In genomic region chr19:21135433-21135832, GRCh38 we compare ENCODE assay signal across 29 cellular contexts.
"Had no signal": no experiment of that assay in that cellular context is flagged by ENCODE, and none has a peak within 500 bp of the region (broad histone marks: within the 10 kb centered on the region; RNA-seq: fewer than 3 reads in every experiment).

No MANE protein-coding gene starts in this region.

- H3K4me3 Mint-ChIP-seq: immature natural killer cell; natural killer cell; nephron progenitor cell; neural progenitor cell; stimulated activated naive B cell treated with anti-CD40 and anti-IgM and Interleukin-4, amounts not matched to agents 10 μg/mL and 1 μg/mL and 100 μg/mL, for 72 hours had no signal

- H3K4me3 ChIP-seq: left lung, lower lobe of right lung, neural progenitor cell, ovary, right atrium auricular region, skin epidermis, stomach, testis, thyroid gland, transverse colon, upper lobe of right lung had no signal

- H3K4me2 ChIP-seq: neural progenitor cell had no signal

- H2AFZ ChIP-seq: neural progenitor cell had no signal

- H3K36me3 Mint-ChIP-seq: natural killer cell; neural progenitor cell; stimulated activated naive B cell treated with anti-CD40 and anti-IgM and Interleukin-4, amounts not matched to agents 10 μg/mL and 1 μg/mL and 100 μg/mL, for 72 hours had no signal

- H3K9me3 ChIP-seq: lower lobe of right lung, ovary, right atrium auricular region, testis, thyroid gland, transverse colon, upper lobe of right lung had no signal

- H3K36me3 ChIP-seq: left lung, lower lobe of right lung, neural progenitor cell, ovary, right atrium auricular region, stomach, thyroid gland, transverse colon, upper lobe of right lung had no signal

- H3K27ac ChIP-seq: left lung, lower lobe of right lung, neural progenitor cell, ovary, right atrium auricular region, skin epidermis, stomach, testis, thyroid gland, transverse colon, upper lobe of right lung had no signal

- H3K27me3 Mint-ChIP-seq: progenitor cell of endocrine pancreas had no signal

- H3K9ac ChIP-seq: neural progenitor cell had no signal

- DNase-seq: hippocampal formation; immature natural killer cell; kidney; left colon; left lung; lower lobe of right lung; mammary epithelial cell; mesenchymal stem cell; natural killer cell; nephron progenitor cell; ovary; stimulated activated CD4-positive, alpha-beta T cell treated with anti-CD3 and anti-CD28 coated beads, Interleukin-12 subunit alpha, Interleukin-12 subunit beta, amount 100 ng/mL, for 4 hours; stimulated activated CD4-positive, alpha-beta T cell treated with anti-CD3 and anti-CD28 coated beads, Interleukin-15, amount 100 ng/mL, for 24 hours; stimulated activated CD4-positive, alpha-beta T cell treated with anti-CD3 and anti-CD28 coated beads, Interleukin-2, amount 100 ng/mL, for 24 hours; stimulated activated CD4-positive, alpha-beta T cell treated with anti-CD3 and anti-CD28 coated beads, Interleukin-4, amount 100 ng/mL, for 1 hour; stimulated activated naive B cell treated with anti-CD40 and anti-IgM and Interleukin-4, amounts not matched to agents 10 μg/mL and 1 μg/mL and 100 μg/mL, for 72 hours; stimulated activated naive CD8-positive, alpha-beta T cell treated with anti-CD3 and anti-CD28 coated beads, Interleukin-15, Interleukin-2, amounts not matched to agents 100 U/mL and 50 U/mL, for 24 hours; stomach; testis; thyroid gland; transverse colon; upper lobe of right lung had no signal

- H3K27ac Mint-ChIP-seq: immature natural killer cell; natural killer cell; nephron progenitor cell; neural progenitor cell; progenitor cell of endocrine pancreas; stimulated activated naive B cell treated with anti-CD40 and anti-IgM and Interleukin-4, amounts not matched to agents 10 μg/mL and 1 μg/mL and 100 μg/mL, for 72 hours had no signal

- H3K4me1 ChIP-seq: left lung, lower lobe of right lung, neural progenitor cell, right atrium auricular region, stomach, testis, transverse colon, upper lobe of right lung had no signal

- H3K4me1 Mint-ChIP-seq: immature natural killer cell, natural killer cell, nephron progenitor cell, neural progenitor cell had no signal

- FAIRE-seq: islet of Langerhans, kidney, urothelium cell line had no signal

- H3K27me3 ChIP-seq: left lung, neural progenitor cell, ovary, right atrium auricular region, stomach, testis, thyroid gland, transverse colon, upper lobe of right lung had no signal

- ATAC-seq: left colon; left lung; lower lobe of right lung; natural killer cell; sciatic nerve; stimulated activated naive B cell treated with anti-CD40 and anti-IgM and Interleukin-4, amounts not matched to agents 10 μg/mL and 1 μg/mL and 100 μg/mL, for 72 hours; stimulated activated naive CD8-positive, alpha-beta T cell treated with anti-CD3 and anti-CD28 coated beads, Interleukin-15, Interleukin-2, amounts not matched to agents 100 U/mL and 50 U/mL, for 24 hours; upper lobe of right lung had no signal
